8 cellular contexts compared by ENCODE assay signal in the genomic region with DNA sequence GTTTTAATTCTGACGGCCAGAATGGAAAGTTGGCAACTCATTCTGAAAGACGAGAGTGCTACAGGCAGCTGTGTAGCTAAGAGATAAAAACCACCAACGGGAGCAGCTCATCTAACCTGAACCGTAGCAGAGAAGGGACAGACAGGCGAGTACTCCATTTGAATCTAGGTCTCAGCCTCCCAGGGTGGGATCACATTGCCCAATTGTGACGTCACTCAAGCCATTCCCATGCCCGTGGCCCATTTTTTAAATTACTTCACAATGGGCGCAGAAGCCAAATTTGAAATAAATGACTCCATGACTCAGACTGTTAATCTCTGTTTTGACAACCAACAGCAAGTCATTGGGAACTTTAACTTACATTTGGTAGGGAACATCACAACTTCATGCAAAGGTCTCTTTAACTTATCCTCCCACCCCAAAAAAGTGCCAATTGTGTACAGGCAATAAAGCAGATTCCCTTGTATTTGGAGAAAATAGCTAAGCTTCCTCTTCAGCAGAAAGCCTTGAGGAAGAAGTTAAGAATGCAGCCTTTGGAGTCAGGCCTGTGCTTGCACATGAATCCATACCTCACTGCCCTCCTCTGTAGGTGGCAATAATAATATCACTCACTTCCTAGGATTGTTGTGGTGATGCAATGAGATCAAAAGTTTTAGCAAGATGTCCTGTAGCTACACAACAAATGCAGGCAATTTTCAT.
DNase-seq lines count a peak whose midpoint lies in the region; ATAC-seq, FAIRE-seq and TF ChIP-seq lines count a peak whose summit lies in the region.

No MANE protein-coding gene starts in this region.

- DNase-seq in bronchial epithelial cell (ENCODE audit: low read depth) (peak; percentile 95), omental fat pad (ENCODE audit: low spot score) (peak; percentile 38), epidermal melanocyte (ENCODE audit: insufficient read length, low spot score) (no peak), NOMO-1 (lab: John Stamatoyannopoulos, UW; ENCODE audit: unreplicated experiment in 2 of 2) (no peak), DMS153 (lab: John Stamatoyannopoulos, UW) (no peak)

- no peaks in the 10 kb centered on the region for H3K36me3 ChIP-seq in bronchial epithelial cell (ENCODE audit: control insufficient read depth, insufficient read depth, low read length)

- FAIRE-seq in bronchial epithelial cell (lab: Jason Lieb, UNC), result no peak

- TF ChIP-seq CTCF in bronchial epithelial cell (IDR thresholded peaks at IDR 0.05; ENCODE audit: insufficient read depth, low read length, severe bottlenecking) (no peak), omental fat pad (IDR thresholded peaks at IDR 0.05) (no peak)

- no peaks in the 10 kb centered on the region for H3K27me3 ChIP-seq in bronchial epithelial cell (ENCODE audit: control insufficient read depth, insufficient read depth, low read length)

- no peak overlapping the region for H3K4me3 ChIP-seq in bronchial epithelial cell (ENCODE audit: low read depth, low read length)

- peak; percentile 97 for ATAC-seq in GM18502 (IDR thresholded peaks at IDR 0.05; ENCODE audit: poor library complexity, unreplicated experiment)
- ATAC-seq in GM21723 (IDR thresholded peaks at IDR 0.05; ENCODE audit: unreplicated experiment), result peak; percentile 97
- ATAC-seq in omental fat pad (ENCODE audit: low FRiP score), result peak; percentile 98

- peak; percentile 5; the same call in 1 of the 2 replicates for TF ChIP-seq EP300 in Ishikawa (IDR thresholded peaks at IDR 0.05; ENCODE audit: borderline replicate concordance)

- TF ChIP-seq RAD21 in Ishikawa (IDR thresholded peaks at IDR 0.05; ENCODE audit: low read depth), result no peak

TF ChIP-seq in Ishikawa, 13 proteins besides CTCF, POLR2A, EP300 and RAD21:
- peak; percentile 88 for TF ChIP-seq CEBPB (IDR thresholded peaks at IDR 0.05)
- TF ChIP-seq TCF12 (IDR thresholded peaks at IDR 0.05; ENCODE audit: low read depth), result peak; percentile 61
- TF ChIP-seq TEAD4 (IDR thresholded peaks at IDR 0.05), result peak; percentile 74
- TF ChIP-seq YY1 (IDR thresholded peaks at IDR 0.05; ENCODE audit: low read depth), result no peak
- no peak for TF ChIP-seq EGR1 (IDR thresholded peaks at IDR 0.05)
- TF ChIP-seq, protein P1, sequence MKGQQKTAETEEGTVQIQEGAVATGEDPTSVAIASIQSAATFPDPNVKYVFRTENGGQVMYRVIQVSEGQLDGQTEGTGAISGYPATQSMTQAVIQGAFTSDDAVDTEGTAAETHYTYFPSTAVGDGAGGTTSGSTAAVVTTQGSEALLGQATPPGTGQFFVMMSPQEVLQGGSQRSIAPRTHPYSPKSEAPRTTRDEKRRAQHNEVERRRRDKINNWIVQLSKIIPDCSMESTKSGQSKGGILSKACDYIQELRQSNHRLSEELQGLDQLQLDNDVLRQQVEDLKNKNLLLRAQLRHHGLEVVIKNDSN (IDR thresholded peaks at IDR 0.05), result no peak
- TF ChIP-seq TAF1 (IDR thresholded peaks at IDR 0.05; ENCODE audit: low read depth), result no peak
- peak; percentile 71 for TF ChIP-seq CREB1 (IDR thresholded peaks at IDR 0.05; ENCODE audit: low read depth)
- TF ChIP-seq FOXM1 (IDR thresholded peaks at IDR 0.05; ENCODE audit: borderline replicate concordance, low read depth), result no peak
- TF ChIP-seq, protein P2, sequence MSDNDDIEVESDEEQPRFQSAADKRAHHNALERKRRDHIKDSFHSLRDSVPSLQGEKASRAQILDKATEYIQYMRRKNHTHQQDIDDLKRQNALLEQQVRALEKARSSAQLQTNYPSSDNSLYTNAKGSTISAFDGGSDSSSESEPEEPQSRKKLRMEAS (IDR thresholded peaks at IDR 0.05), result peak; percentile 32; the same call in 1 of the 2 replicates
- TF ChIP-seq, protein P3, sequence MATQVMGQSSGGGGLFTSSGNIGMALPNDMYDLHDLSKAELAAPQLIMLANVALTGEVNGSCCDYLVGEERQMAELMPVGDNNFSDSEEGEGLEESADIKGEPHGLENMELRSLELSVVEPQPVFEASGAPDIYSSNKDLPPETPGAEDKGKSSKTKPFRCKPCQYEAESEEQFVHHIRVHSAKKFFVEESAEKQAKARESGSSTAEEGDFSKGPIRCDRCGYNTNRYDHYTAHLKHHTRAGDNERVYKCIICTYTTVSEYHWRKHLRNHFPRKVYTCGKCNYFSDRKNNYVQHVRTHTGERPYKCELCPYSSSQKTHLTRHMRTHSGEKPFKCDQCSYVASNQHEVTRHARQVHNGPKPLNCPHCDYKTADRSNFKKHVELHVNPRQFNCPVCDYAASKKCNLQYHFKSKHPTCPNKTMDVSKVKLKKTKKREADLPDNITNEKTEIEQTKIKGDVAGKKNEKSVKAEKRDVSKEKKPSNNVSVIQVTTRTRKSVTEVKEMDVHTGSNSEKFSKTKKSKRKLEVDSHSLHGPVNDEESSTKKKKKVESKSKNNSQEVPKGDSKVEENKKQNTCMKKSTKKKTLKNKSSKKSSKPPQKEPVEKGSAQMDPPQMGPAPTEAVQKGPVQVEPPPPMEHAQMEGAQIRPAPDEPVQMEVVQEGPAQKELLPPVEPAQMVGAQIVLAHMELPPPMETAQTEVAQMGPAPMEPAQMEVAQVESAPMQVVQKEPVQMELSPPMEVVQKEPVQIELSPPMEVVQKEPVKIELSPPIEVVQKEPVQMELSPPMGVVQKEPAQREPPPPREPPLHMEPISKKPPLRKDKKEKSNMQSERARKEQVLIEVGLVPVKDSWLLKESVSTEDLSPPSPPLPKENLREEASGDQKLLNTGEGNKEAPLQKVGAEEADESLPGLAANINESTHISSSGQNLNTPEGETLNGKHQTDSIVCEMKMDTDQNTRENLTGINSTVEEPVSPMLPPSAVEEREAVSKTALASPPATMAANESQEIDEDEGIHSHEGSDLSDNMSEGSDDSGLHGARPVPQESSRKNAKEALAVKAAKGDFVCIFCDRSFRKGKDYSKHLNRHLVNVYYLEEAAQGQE (IDR thresholded peaks at IDR 0.05; ENCODE audit: low read depth), result no peak
- peak; percentile 80 for TF ChIP-seq NFIC (IDR thresholded peaks at IDR 0.05)
- TF ChIP-seq ZBTB7A (IDR thresholded peaks at IDR 0.05; ENCODE audit: low read depth), result no peak

Comparison
In these comparisons a context has a peak if more than half of its experiments do, and no peak if none do; other contexts are left out.
1. DNase-seq: peak in bronchial epithelial cell (single experiment) and omental fat pad (single experiment); none in epidermal melanocyte (single experiment), NOMO-1 (0 of 2) and DMS153 (single experiment).
2. Peak in every context shown above with its lines, with median percentiles within 50 percentile points of each other: ATAC-seq.